In the genomic region with DNA sequence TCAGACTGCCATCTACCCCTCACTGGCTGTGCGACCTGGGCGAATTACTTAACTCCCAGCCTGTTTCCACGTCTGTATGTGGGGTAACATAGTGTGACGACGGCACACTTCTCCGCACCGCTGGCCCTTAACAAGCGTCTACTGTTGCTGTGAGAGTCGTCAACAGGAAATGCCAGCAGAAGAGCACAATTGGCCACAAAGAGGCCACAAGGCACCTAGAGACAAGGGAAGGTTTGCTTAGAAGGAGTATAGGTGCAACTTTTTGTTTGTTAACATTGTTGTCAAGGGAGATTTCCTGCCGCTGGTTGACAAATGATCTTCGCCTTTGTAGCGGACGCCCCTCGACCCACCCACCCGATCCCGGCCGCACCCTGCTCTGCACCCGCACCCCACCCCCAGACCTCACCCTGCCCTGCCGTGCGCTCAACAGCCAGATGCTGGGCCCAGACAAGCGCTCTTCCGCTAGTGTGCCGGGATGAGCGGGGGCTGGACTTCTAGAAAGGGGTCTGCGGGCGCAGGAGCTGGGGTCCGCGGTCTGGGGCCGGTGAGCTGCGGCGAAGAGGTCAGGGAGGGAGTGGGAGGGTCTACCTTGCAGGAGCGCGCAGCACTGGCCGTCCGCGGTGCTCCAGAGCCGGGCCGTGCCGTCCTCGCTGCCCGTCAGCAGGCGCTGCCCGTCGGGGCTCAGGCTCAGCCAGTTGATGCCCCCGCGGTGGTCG, we compare ENCODE assay signal across 8 cellular contexts. TPM values are rescaled to one million over a fixed set of nuclear protein-coding genes. Genes with fewer than 3 reads are reported as not detected.
DNase-seq lines count a peak whose midpoint lies in the region; ATAC-seq and TF ChIP-seq lines count a peak whose summit lies in the region.

No MANE protein-coding gene starts in this region.

- H3K9ac ChIP-seq in neural progenitor cell: no peak overlapping the region

- peak overlapping the region; percentile 79 for H2AFZ ChIP-seq in neural progenitor cell (replicated peaks)

- H3K4me1 Mint-ChIP-seq in effector memory CD8-positive, alpha-beta T cell (ENCODE audit: low read depth in 2 of 2): peaks cover 17 to 43% of the 10 kb centered on the region in 2 donors
- peaks cover 13% of the 10 kb centered on the region for H3K4me1 Mint-ChIP-seq in neural progenitor cell

- ATAC-seq in Right ventricle myocardium superior (ENCODE audit: poor library complexity) (peak; percentile 28), HG02642 (IDR thresholded peaks at IDR 0.05; ENCODE audit: poor library complexity, unreplicated experiment) (no peak), HG03457 (IDR thresholded peaks at IDR 0.05; ENCODE audit: unreplicated experiment) (no peak)
- ATAC-seq in effector memory CD8-positive, alpha-beta T cell (replicated peaks): peak; percentile 79

- peaks cover 17 to 21% of the 10 kb centered on the region in 2 donors for H3K27me3 Mint-ChIP-seq in effector memory CD8-positive, alpha-beta T cell
- H3K27me3 Mint-ChIP-seq in neural progenitor cell (ENCODE audit: insufficient read depth, low read depth): peaks cover 21% of the 10 kb centered on the region

- H3F3A ChIP-seq in neural progenitor cell (ENCODE audit: low read depth): peaks cover 16% of the 10 kb centered on the region

- no peak overlapping the region for H3K27ac ChIP-seq in neural progenitor cell

- H3K36me3 ChIP-seq in neural progenitor cell: no peaks in the 10 kb centered on the region

- peaks cover 16% of the 10 kb centered on the region for H3K4me1 ChIP-seq in neural progenitor cell

- no peaks in the 10 kb centered on the region for H3K9me3 Mint-ChIP-seq in effector memory CD8-positive, alpha-beta T cell
- H3K9me3 Mint-ChIP-seq in neural progenitor cell: no peaks in the 10 kb centered on the region

- peaks cover 65% of the 10 kb centered on the region for H3K27me3 ChIP-seq in neural progenitor cell

- no peaks in the 10 kb centered on the region for H3K9me3 ChIP-seq in neural progenitor cell (ENCODE audit: low read depth)

- peak overlapping the region; percentile 88 for H3K4me2 ChIP-seq in neural progenitor cell

- H3K4me3 Mint-ChIP-seq in effector memory CD8-positive, alpha-beta T cell: peak overlapping the region; percentile 65 to 87
- H3K4me3 Mint-ChIP-seq in neural progenitor cell: peak overlapping the region; percentile 93

- peak overlapping the region; percentile 93 to 98 for H3K27ac Mint-ChIP-seq in effector memory CD8-positive, alpha-beta T cell
- peak overlapping the region; percentile 89 for H3K27ac Mint-ChIP-seq in neural progenitor cell

- no peaks in the 10 kb centered on the region for H3K79me2 ChIP-seq in neural progenitor cell (ENCODE audit: low read depth)

- intact Hi-C loops in Right ventricle myocardium superior (cut with DNase I) (no loop called here), cardiac septum (cut with DNase I) (no loop called here)

- peaks cover 51% of the 10 kb centered on the region for H3K36me3 Mint-ChIP-seq in effector memory CD8-positive, alpha-beta T cell (ENCODE audit: insufficient read depth)
- H3K36me3 Mint-ChIP-seq in neural progenitor cell: peaks cover 7% of the 10 kb centered on the region

- no peak for TF ChIP-seq CTCF in neural progenitor cell (IDR thresholded peaks at IDR 0.05)

- DNase-seq in Right ventricle myocardium superior (no peak), cardiac septum (ENCODE audit: low spot score) (no peak), T-helper 22 cell (ENCODE audit: low read depth) (peak; percentile 87), neural progenitor cell (ENCODE audit: low spot score) (peak; percentile 68), NCI-H1694 (lab: John Stamatoyannopoulos, UW) (no peak)
- DNase-seq in effector memory CD8-positive, alpha-beta T cell: peak; percentile 76 to 83 (median 79)

- H3K4me3 ChIP-seq in neural progenitor cell: peak overlapping the region; percentile 71

- peaks cover 15% of the 10 kb centered on the region for H4K20me1 ChIP-seq in neural progenitor cell (ENCODE audit: low read depth)

RNA-seq across cellular contexts. Expression of a gene that starts 0.8 kb away (rescaled TPM):
- 0.48 TPM for total RNA-seq in Right ventricle myocardium superior
- not detected for total RNA-seq in cardiac septum
- 15.0 and 33.0 TPM in 2 replicates for total RNA-seq in neural progenitor cell (ENCODE audit: low replicate concordance)

RNA-seq across cellular contexts. Expression of a gene that starts 30.9 kb away (rescaled TPM):
- total RNA-seq in Right ventricle myocardium superior (0.43 TPM), cardiac septum (not detected), neural progenitor cell (ENCODE audit: low replicate concordance) (1.1 TPM in 1 of 2 replicates, not detected in the other)

Comparison
In these comparisons a context has a peak if more than half of its experiments do, and no peak if none do; other contexts are left out.
1. ATAC-seq: peak in Right ventricle myocardium superior (single experiment) and effector memory CD8-positive, alpha-beta T cell (single experiment); none in HG02642 (single experiment) and HG03457 (single experiment).
2. DNase-seq: peak in T-helper 22 cell (single experiment), effector memory CD8-positive, alpha-beta T cell (3 of 3) and neural progenitor cell (single experiment); none in Right ventricle myocardium superior (single experiment), cardiac septum (single experiment) and NCI-H1694 (single experiment).
3. RNA of a gene that starts 0.8 kb away (total RNA-seq): 15.0 to 33.0 TPM in neural progenitor cell; 0.48 TPM in Right ventricle myocardium superior (single experiment) and not detected in cardiac septum (single experiment); every median in the first group is over 10 times any median in the second.